ENCODE assay signal across 8 cellular contexts in the genomic region with DNA sequence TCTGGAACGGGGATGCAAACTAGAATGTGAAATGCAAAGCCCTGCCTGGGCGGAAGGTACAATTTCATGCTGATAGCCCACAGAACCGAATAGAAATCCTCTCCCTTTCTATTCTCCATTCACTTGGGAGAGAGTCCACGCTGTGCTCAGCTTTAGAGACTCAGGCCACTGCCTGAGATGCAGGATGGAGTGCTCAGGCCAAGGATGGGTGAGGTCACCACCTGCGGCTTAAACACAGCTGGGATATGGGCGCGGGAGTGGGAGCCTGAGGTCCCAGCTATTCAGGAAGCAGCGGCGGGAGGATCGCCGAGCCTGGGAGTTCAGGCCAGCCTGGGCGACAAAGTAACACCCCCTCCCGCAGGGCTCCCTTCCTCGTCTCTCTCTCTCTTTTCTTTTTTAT. TPM values are rescaled to one million over a fixed set of nuclear protein-coding genes. Genes with fewer than 3 reads are reported as not detected.
A peak's percentile ranks its signal among the peaks of the same experiment; 100 is the strongest.
DNase-seq lines count a peak whose midpoint lies in the region; ATAC-seq and TF ChIP-seq lines count a peak whose summit lies in the region.

No MANE protein-coding gene starts in this region.

- H3K27ac ChIP-seq in psoas muscle, result no peak overlapping the region

- CTCF ChIA-PET in activated CD4-positive, alpha-beta T cell treated with anti-CD3 and anti-CD28 coated beads for 36 hours (lab: Charles Lee), result no interaction called here

- H3K4me1 Mint-ChIP-seq in activated CD4-positive, alpha-beta T cell treated with anti-CD3 and anti-CD28 coated beads for 36 hours, result peaks cover 13% of the 10 kb centered on the region

- H3K27me3 ChIP-seq in psoas muscle (ENCODE audit: insufficient read depth in 3 of 3, low read length in 2 of 3), result peaks cover 0 to 11% (median 0%) of the 10 kb centered on the region in 3 donors

- H3K9me3 ChIP-seq in psoas muscle, result no peaks in the 10 kb centered on the region

- H3K36me3 Mint-ChIP-seq in activated CD4-positive, alpha-beta T cell treated with anti-CD3 and anti-CD28 coated beads for 36 hours (ENCODE audit: low read depth), result peaks cover 17% of the 10 kb centered on the region

- H3K27me3 Mint-ChIP-seq in activated CD4-positive, alpha-beta T cell treated with anti-CD3 and anti-CD28 coated beads for 36 hours, result no peaks in the 10 kb centered on the region

- H3K4me1 ChIP-seq in psoas muscle, result no peaks in the 10 kb centered on the region

- peak; percentile 7 for ATAC-seq in activated CD4-positive, alpha-beta T cell treated with anti-CD3 and anti-CD28 coated beads for 36 hours
- ATAC-seq in HG03175 (IDR thresholded peaks at IDR 0.05; ENCODE audit: unreplicated experiment) (peak; percentile 18), left ventricle myocardium superior (peak; percentile 49), psoas muscle (peak in 3 of 4 donors; percentile 8 to 31 (median 23))

- peak overlapping the region; percentile 78 for H3K4me3 ChIP-seq in psoas muscle

- H3K27ac Mint-ChIP-seq in activated CD4-positive, alpha-beta T cell treated with anti-CD3 and anti-CD28 coated beads for 36 hours, result no peak overlapping the region

- POLR2A ChIA-PET in activated CD4-positive, alpha-beta T cell treated with anti-CD3 and anti-CD28 coated beads for 36 hours (lab: Charles Lee), result no interaction called here

- DNase-seq in activated CD4-positive, alpha-beta T cell treated with anti-CD3 and anti-CD28 coated beads for 36 hours, result peak; percentile 9
- no peak for DNase-seq in activated CD4-positive, alpha-beta T cell treated with anti-CD3 and anti-CD28 coated beads, Interleukin-2, amount 50 U/mL, for 1 hour
- DNase-seq in activated naive CD4-positive, alpha-beta T cell treated with anti-CD3 and anti-CD28 coated beads, Interleukin-2, amount 50 U/mL, for 16 hours, result peak; percentile 10
- DNase-seq in left ventricle myocardium superior (peak; percentile 51), psoas muscle (peak in 1 of 2 donors; percentile 33), OCI-M2 (lab: John Stamatoyannopoulos, UW; ENCODE audit: unreplicated experiment) (no peak), NCI-H1694 (lab: John Stamatoyannopoulos, UW) (no peak)

- peaks cover 0 to 4% of the 10 kb centered on the region in 2 donors for H3K36me3 ChIP-seq in psoas muscle (ENCODE audit: insufficient read depth in 1 of 2, low read depth in 1 of 2)

- H3K9me3 Mint-ChIP-seq in activated CD4-positive, alpha-beta T cell treated with anti-CD3 and anti-CD28 coated beads for 36 hours (ENCODE audit: low read depth), result peaks cover 10% of the 10 kb centered on the region

- 2 to 5% (median 4%) methylated on average over 14 of the region's 14 CpGs for WGBS in psoas muscle, 3 donors

- intact Hi-C loops in activated CD4-positive, alpha-beta T cell treated with anti-CD3 and anti-CD28 coated beads for 36 hours (cut with DNase I, micrococcal nuclease), result loop anchor here (1.0 to 5.0 kb wide), 19 partner anchors 37 to 727 kb away; a partner anchor contains a TSS
- intact Hi-C loops in left ventricle myocardium superior (cut with micrococcal nuclease) (no loop called here), psoas muscle (cut with DNase I) (loop anchor here in 1 of 2 donors (5.0 kb wide), 1 partner anchor 36 kb away; no protein-coding TSS in a partner anchor)

- H3K4me3 Mint-ChIP-seq in activated CD4-positive, alpha-beta T cell treated with anti-CD3 and anti-CD28 coated beads for 36 hours, result peak overlapping the region; percentile 92

- TF ChIP-seq CTCF in psoas muscle (IDR thresholded peaks at IDR 0.05), result no peak

RNA-seq across cellular contexts. Expression of a gene that starts 0.4 kb away (rescaled TPM):
- 10 to 100 TPM; 23.8 to 27.5 TPM for total RNA-seq in activated CD4-positive, alpha-beta T cell treated with anti-CD3 and anti-CD28 coated beads for 36 hours
- total RNA-seq in left ventricle myocardium superior (15.8 TPM), psoas muscle (10 to 100 TPM in 1 of 4 donors, 1 to 10 TPM in 3; 3.9 to 11.5 (median 4.5) TPM)
- 10 to 100 TPM in 1 of 3 donors, 1 to 10 TPM in 2; 4.5 to 10.2 (median 7.7) TPM for polyA plus RNA-seq in psoas muscle

Comparison
In these comparisons a context has a peak if more than half of its experiments do, and no peak if none do; other contexts are left out.
1. DNase-seq: peak in activated CD4-positive, alpha-beta T cell treated with anti-CD3 and anti-CD28 coated beads for 36 hours (single experiment), activated naive CD4-positive, alpha-beta T cell treated with anti-CD3 and anti-CD28 coated beads, Interleukin-2, amount 50 U/mL, for 16 hours (single experiment) and left ventricle myocardium superior (single experiment); none in activated CD4-positive, alpha-beta T cell treated with anti-CD3 and anti-CD28 coated beads, Interleukin-2, amount 50 U/mL, for 1 hour (single experiment), OCI-M2 (single experiment) and NCI-H1694 (single experiment).
2. Peak in every context shown above with its lines, with median percentiles within 50 percentile points of each other: ATAC-seq.